8 cellular contexts compared by ENCODE assay signal in genomic region chr17:4703330-4703691, GRCh38.
DNase-seq lines count a peak whose midpoint lies in the region; ATAC-seq and TF ChIP-seq lines count a peak whose summit lies in the region.

No MANE protein-coding gene starts in this region.

- no peak for TF ChIP-seq CTCF in fibroblast of pulmonary artery (IDR thresholded peaks at IDR 0.05; ENCODE audit: low read length, missing control alignments)

- H3K4me3 ChIP-seq in GM08714 (ENCODE audit: low read length) (peak overlapping the region; percentile 89), SK-N-MC (peak overlapping the region; percentile 93), fibroblast of pulmonary artery (replicated peaks; ENCODE audit: low read depth, low read length) (peak overlapping the region; percentile 94), rectal smooth muscle tissue (ENCODE audit: low read length) (peak overlapping the region; percentile 94)

- peak overlapping the region; percentile 92 for H3K9ac ChIP-seq in SK-N-MC (ENCODE audit: insufficient read length)
- H3K9ac ChIP-seq in rectal smooth muscle tissue (ENCODE audit: low read length): peak overlapping the region; percentile 49

- no peaks in the 10 kb centered on the region for H3K27me3 ChIP-seq in rectal smooth muscle tissue (ENCODE audit: control insufficient read depth, insufficient read depth, low read length)

- no peaks in the 10 kb centered on the region for H3K9me3 ChIP-seq in SK-N-MC (ENCODE audit: low read depth, low read length)

- no peaks in the 10 kb centered on the region for H3K36me3 ChIP-seq in SK-N-MC (ENCODE audit: insufficient read depth, low read length)
- no peaks in the 10 kb centered on the region for H3K36me3 ChIP-seq in rectal smooth muscle tissue (ENCODE audit: control insufficient read depth, insufficient read depth, low read length)

- H3K27ac ChIP-seq in SK-N-MC: no peak overlapping the region
- peak overlapping the region; percentile 85 for H3K27ac ChIP-seq in rectal smooth muscle tissue (ENCODE audit: low read depth, low read length)

- DNase-seq in SK-N-MC (ENCODE audit: low read depth, low spot score): no peak
- DNase-seq in fibroblast of pulmonary artery (ENCODE audit: low read depth): no peak
- DNase-seq in NCI-H128 (lab: John Stamatoyannopoulos, UW; ENCODE audit: unreplicated experiment): no peak
- no peak for DNase-seq in effector CD4-positive, alpha-beta T cell
- DNase-seq in SW480 (ENCODE audit: low spot score): no peak

- no peaks in the 10 kb centered on the region for H3K4me1 ChIP-seq in rectal smooth muscle tissue (ENCODE audit: control insufficient read depth, insufficient read depth, low read length)

- no peak for ATAC-seq in HG03457 (IDR thresholded peaks at IDR 0.05; ENCODE audit: unreplicated experiment)
